Comparison of ENCODE assay signal across 8 cellular contexts in the genomic region with DNA sequence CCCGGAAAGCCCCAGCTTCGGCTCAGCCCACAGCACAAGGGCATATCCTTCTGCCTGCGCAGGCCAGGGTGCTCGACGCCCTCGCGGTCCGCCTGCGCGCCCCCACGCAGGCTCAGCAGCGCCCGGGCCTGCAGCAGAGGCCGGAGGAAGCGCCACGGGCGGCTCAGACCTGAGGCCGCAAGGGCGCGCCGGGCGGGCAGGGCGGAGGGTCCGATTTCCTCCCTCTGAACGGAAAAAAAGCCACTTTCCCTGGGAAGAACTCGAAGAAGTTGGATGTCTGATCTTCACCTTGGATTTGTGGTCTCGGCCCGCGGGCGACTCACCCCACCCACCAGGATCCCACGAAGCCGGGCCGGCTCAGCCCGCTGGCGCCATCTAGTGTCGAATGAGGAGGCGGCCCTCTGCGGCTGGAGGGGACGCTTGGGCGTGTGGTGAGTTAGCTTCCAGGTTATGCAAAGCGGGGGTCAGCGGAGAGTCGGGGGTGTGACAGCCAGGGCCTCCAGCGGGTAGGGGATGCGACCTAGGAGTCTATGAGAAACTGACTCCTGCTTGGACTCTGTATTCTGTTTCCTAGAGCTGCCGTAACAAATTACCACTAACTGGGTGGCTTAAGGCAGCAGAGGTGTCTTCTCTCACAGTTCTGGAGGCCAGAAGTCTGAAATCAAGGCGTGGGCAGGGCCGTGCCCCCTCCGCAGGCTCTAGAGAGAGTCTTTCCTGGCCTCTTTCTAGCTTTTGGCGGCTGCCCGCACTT. TPM values are rescaled to one million over a fixed set of nuclear protein-coding genes. Genes with fewer than 3 reads are reported as not detected.
DNase-seq lines count a peak whose midpoint lies in the region; ATAC-seq and TF ChIP-seq lines count a peak whose summit lies in the region.

No MANE protein-coding gene starts in this region.

- no peaks in the 10 kb centered on the region for H3K27me3 ChIP-seq in SJCRH30
- peaks cover 3% of the 10 kb centered on the region for H3K27me3 ChIP-seq in osteoblast (ENCODE audit: insufficient read depth, low read length)
- no peaks in the 10 kb centered on the region for H3K27me3 ChIP-seq in thoracic aorta (replicated peaks; ENCODE audit: insufficient read depth)

- peak overlapping the region; percentile 85 for H3K4me2 ChIP-seq in osteoblast (ENCODE audit: insufficient read depth, low read length)

- H3K9me3 ChIP-seq in KOPT-K1 (ENCODE audit: insufficient read depth, low read length, poor library complexity, severe bottlenecking) (no peaks in the 10 kb centered on the region), SJCRH30 (replicated peaks) (no peaks in the 10 kb centered on the region), osteoblast (ENCODE audit: low read depth, low read length) (no peaks in the 10 kb centered on the region), thoracic aorta (no peaks in the 10 kb centered on the region)

- H4K20me1 ChIP-seq in osteoblast (ENCODE audit: insufficient read depth, low read length), result no peaks in the 10 kb centered on the region

- peak; percentile 83 for ATAC-seq in GM21528 (IDR thresholded peaks at IDR 0.05; ENCODE audit: low FRiP score, unreplicated experiment)
- ATAC-seq in thoracic aorta (ENCODE audit: insufficient number of reproducible peaks, low FRiP score, low read depth), result peak; percentile 65

- peak overlapping the region; percentile 17 for H3K4me3 ChIP-seq in SJCRH30
- H3K4me3 ChIP-seq in osteoblast (ENCODE audit: insufficient read depth, low read length), result peak overlapping the region; percentile 70
- H3K4me3 ChIP-seq in thoracic aorta, result peak overlapping the region; percentile 68

- H3K79me2 ChIP-seq in osteoblast (ENCODE audit: insufficient read depth, low read length), result no peaks in the 10 kb centered on the region

- peak; percentile 23 for DNase-seq in DMS53 treated with DMSO at 0.1 percent for 48 hours (lab: John Stamatoyannopoulos, UW; ENCODE audit: unreplicated experiment)
- peak; percentile 57 to 82 for DNase-seq in SJCRH30
- DNase-seq in activated naive CD4-positive, alpha-beta T cell treated with anti-CD3 and anti-CD28 coated beads, Interleukin-2, amount 50 U/mL, for 16 hours, result peak; percentile 82
- DNase-seq in glomerular visceral epithelial cell (ENCODE audit: extremely low spot score), result peak; percentile 78
- peak; percentile 96 for DNase-seq in osteoblast (ENCODE audit: insufficient read length, low spot score, missing footprints)
- no peak for DNase-seq in thoracic aorta (ENCODE audit: low spot score)

- H2AFZ ChIP-seq in osteoblast (ENCODE audit: low read length), result peak overlapping the region; percentile 93

- H3K27ac ChIP-seq in KOPT-K1 (ENCODE audit: low read depth, low read length, poor library complexity, severe bottlenecking), result peak overlapping the region; percentile 6
- no peak overlapping the region for H3K27ac ChIP-seq in SJCRH30
- H3K27ac ChIP-seq in osteoblast (ENCODE audit: low read depth, low read length), result peak overlapping the region; percentile 52
- no peak overlapping the region for H3K27ac ChIP-seq in thoracic aorta

- H3K4me1 ChIP-seq in SJCRH30, result no peaks in the 10 kb centered on the region
- no peaks in the 10 kb centered on the region for H3K4me1 ChIP-seq in osteoblast (ENCODE audit: insufficient read depth, low read length)
- H3K4me1 ChIP-seq in thoracic aorta (ENCODE audit: control insufficient read depth in 1 of 2, low read depth in 2 of 2), result peaks cover 4 to 10% of the 10 kb centered on the region in 2 donors

- H3K36me3 ChIP-seq in KOPT-K1 (ENCODE audit: insufficient read depth, low read length) (no peaks in the 10 kb centered on the region), SJCRH30 (no peaks in the 10 kb centered on the region), osteoblast (ENCODE audit: insufficient read depth, low read length) (no peaks in the 10 kb centered on the region), thoracic aorta (no peaks in the 10 kb centered on the region)

- TF ChIP-seq CTCF in osteoblast (IDR thresholded peaks at IDR 0.05; ENCODE audit: extremely low read depth, low read depth, low read length) (peak; percentile 92), thoracic aorta (IDR thresholded peaks at IDR 0.05) (peak; percentile 97)

RNA-seq across cellular contexts. Expression of gene SRSF5, which starts 40.0 kb away (rescaled TPM):
- 144 and 173 TPM in 2 replicates for total RNA-seq in SJCRH30 (2014; rRNA removed; shearing (Covaris generic))
- total RNA-seq in osteoblast (157 TPM in 2 replicates), thoracic aorta (100 to 1,000 TPM; 264 to 365 TPM)

Comparison
In these comparisons a context has a peak if more than half of its experiments do, and no peak if none do; other contexts are left out.
1. H3K27ac ChIP-seq: peak in KOPT-K1 (single experiment) and osteoblast (single experiment); none in SJCRH30 (single experiment) and thoracic aorta (0 of 2).
2. H3K4me3 ChIP-seq: peak in every context shown above with its lines; median percentile 70 in osteoblast; 68 in thoracic aorta; 17 in SJCRH30.